ENCODE assay signal across 17 cellular contexts in genomic region chr3:74713977-74714376, GRCh38.
"Had no signal": no experiment of that assay in that cellular context is flagged by ENCODE, and none has a peak within 500 bp of the region (broad histone marks: within the 10 kb centered on the region; RNA-seq: fewer than 3 reads in every experiment).

No MANE protein-coding gene starts in this region.

- DNase-seq: dermis blood vessel endothelial cell; dorsolateral prefrontal cortex; effector CD4-positive, alpha-beta T cell; effector memory CD4-positive, alpha-beta T cell; foreskin keratinocyte; heart right ventricle; hippocampal formation; left colon; left ventricle myocardium inferior; lower lobe of right lung; mesenchymal stem cell; mucosa of descending colon; naive B cell had no signal

- H3K9me3 ChIP-seq: esophagus muscularis mucosa, left ventricle myocardium inferior, lower lobe of right lung, mucosa of descending colon had no signal

- H3K36me3 ChIP-seq: esophagus muscularis mucosa, gastroesophageal sphincter, heart right ventricle, left ventricle myocardium inferior, lower lobe of right lung had no signal

- H3K4me1 ChIP-seq: esophagus muscularis mucosa, foreskin keratinocyte, gastroesophageal sphincter, heart right ventricle, lower lobe of right lung had no signal

- H3K27me3 ChIP-seq: dorsolateral prefrontal cortex, esophagus muscularis mucosa, foreskin keratinocyte, gastroesophageal sphincter, heart right ventricle had no signal

- ATAC-seq: foreskin keratinocyte, gastroesophageal sphincter, left colon, left lobe of liver, lower lobe of right lung, mucosa of descending colon had no signal

- H3K27ac ChIP-seq: coronary artery, dorsolateral prefrontal cortex, esophagus muscularis mucosa, foreskin keratinocyte, gastroesophageal sphincter, heart right ventricle, left ventricle myocardium inferior, lower lobe of right lung had no signal

- H3K4me3 ChIP-seq: coronary artery, dorsolateral prefrontal cortex, esophagus muscularis mucosa, gastroesophageal sphincter, heart right ventricle, left ventricle myocardium inferior, lower lobe of right lung, mucosa of descending colon had no signal
